In genomic region chr1:183915634-183916510, GRCh38 we compare ENCODE assay signal across 7 cellular contexts.
DNase-seq lines count a peak whose midpoint lies in the region; ATAC-seq lines count a peak whose summit lies in the region.

No MANE protein-coding gene starts in this region.

- DNase-seq in NCI-H446 treated with DMSO at 0.1 percent for 48 hours (lab: John Stamatoyannopoulos, UW) (peak; percentile 82), cerebellar cortex (ENCODE audit: low spot score) (peak; percentile 92)
- DNase-seq in activated CD4-positive, CD25-positive, alpha-beta regulatory T cell treated with anti-CD3 and anti-CD28 coated beads, Interleukin-2, amount 50 U/mL, for 72 hours, result peak; percentile 59
- DNase-seq in stimulated activated CD4-positive, alpha-beta T cell treated with anti-CD3 and anti-CD28 coated beads, Interleukin-1b, Interleukin-23, amount 100 ng/mL, for 4 hours (ENCODE audit: low read depth in 2 of 2), result peak; percentile 30 to 70

- H3K27ac ChIP-seq in layer of hippocampus (ENCODE audit: low read depth, low read length), result peak overlapping the region; percentile 83

- no peaks in the 10 kb centered on the region for H3K27me3 ChIP-seq in layer of hippocampus (ENCODE audit: control insufficient read depth, insufficient read depth, low read length)

- ATAC-seq in GM18498 (IDR thresholded peaks at IDR 0.05; ENCODE audit: unreplicated experiment), result peak; percentile 41
- peak; percentile 36 for ATAC-seq in HG03175 (IDR thresholded peaks at IDR 0.05; ENCODE audit: unreplicated experiment)

Comparison
In these comparisons a context has a peak if more than half of its experiments do, and no peak if none do; other contexts are left out.
1. Peak in every context shown above with its lines: DNase-seq, ATAC-seq and H3K27ac ChIP-seq.